ENCODE assay signal across 10 cellular contexts in the genomic region with DNA sequence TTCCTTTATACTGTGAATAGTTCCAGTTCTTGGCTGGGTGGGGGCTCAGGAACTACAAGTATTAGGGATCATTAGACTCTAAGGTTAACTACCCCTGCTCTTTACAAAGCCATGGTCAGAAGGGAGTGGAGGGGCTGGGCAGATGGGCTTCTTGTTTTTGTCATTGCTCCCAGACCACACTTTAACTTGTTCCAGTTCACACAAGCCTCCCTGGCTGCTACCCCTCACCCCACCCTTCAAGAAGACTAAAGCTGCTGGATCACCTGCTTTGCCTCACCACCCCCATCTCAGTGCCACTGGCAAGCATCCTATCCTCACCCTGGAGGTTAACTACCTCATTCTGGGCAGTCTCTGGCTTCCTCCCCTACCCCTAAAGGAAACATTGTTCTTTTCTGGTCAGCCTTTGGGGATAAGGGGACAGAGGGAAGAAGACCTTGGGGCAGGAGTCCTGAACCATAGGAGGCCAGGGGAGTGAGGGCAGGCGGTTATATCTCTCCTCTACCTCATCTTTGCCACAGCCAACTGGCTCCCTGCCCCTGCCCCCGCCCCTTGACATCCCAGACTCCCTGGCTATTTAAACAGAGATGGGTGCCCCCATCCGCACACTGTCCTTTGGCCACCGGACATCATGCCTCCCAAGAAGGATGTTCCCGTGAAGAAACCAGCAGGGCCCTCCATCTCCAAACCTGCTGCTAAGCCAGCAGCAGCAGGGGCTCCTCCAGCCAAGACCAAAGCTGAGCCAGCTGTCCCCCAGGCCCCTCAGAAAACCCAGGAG. TPM values are rescaled to one million over a fixed set of nuclear protein-coding genes. Genes with fewer than 3 reads are reported as not detected.
DNase-seq lines count a peak whose midpoint lies in the region; ATAC-seq and TF ChIP-seq lines count a peak whose summit lies in the region.
"Had no signal": no experiment of that assay in that cellular context is flagged by ENCODE, and none has a peak within 500 bp of the region (broad histone marks: within the 10 kb centered on the region; RNA-seq: fewer than 3 reads in every experiment).

No MANE protein-coding gene starts in this region.

- no peak for DNase-seq in activated CD8-positive, alpha-beta memory T cell treated with anti-CD3 and anti-CD28 coated beads, Interleukin-2, amount 10 ng/mL, durations not matched to agents 7 days and 5 days
- DNase-seq in activated CD8-positive, alpha-beta memory T cell treated with anti-CD3 and anti-CD28 coated beads for 24 hours, result no peak
- no peak for DNase-seq in foreskin fibroblast
- no peak for DNase-seq in COLO829 (ENCODE audit: low spot score)
- DNase-seq in Ammon's horn (ENCODE audit: low spot score), result no peak
- no peak for DNase-seq in SW 1271 (lab: John Stamatoyannopoulos, UW)
- DNase-seq: NCI-H2107, stomach had no signal

- H3K9me3 Mint-ChIP-seq in activated CD8-positive, alpha-beta memory T cell treated with anti-CD3 and anti-CD28 coated beads, Interleukin-2, amount 10 ng/mL, durations not matched to agents 7 days and 5 days (ENCODE audit: low read depth), result no peaks in the 10 kb centered on the region
- no peaks in the 10 kb centered on the region for H3K9me3 Mint-ChIP-seq in stimulated activated memory B cell treated with anti-CD40 and anti-IgM and Interleukin-4, amounts not matched to agents 10 μg/mL and 1 μg/mL and 100 μg/mL, for 72 hours

- CTCF ChIA-PET in activated CD8-positive, alpha-beta memory T cell treated with anti-CD3 and anti-CD28 coated beads, Interleukin-2, amount 10 ng/mL, durations not matched to agents 7 days and 5 days (lab: Charles Lee), result interaction anchor here (2.7 kb wide), 1 partner anchor 35 kb away, joined by 19 read pairs; the partner anchor contains the start of gene SMARCC2

- H3K4me1 Mint-ChIP-seq in activated CD8-positive, alpha-beta memory T cell treated with anti-CD3 and anti-CD28 coated beads, Interleukin-2, amount 10 ng/mL, durations not matched to agents 7 days and 5 days, result peaks cover 46% of the 10 kb centered on the region
- H3K4me1 Mint-ChIP-seq in stimulated activated memory B cell treated with anti-CD40 and anti-IgM and Interleukin-4, amounts not matched to agents 10 μg/mL and 1 μg/mL and 100 μg/mL, for 72 hours, result peaks cover 52% of the 10 kb centered on the region

- H3K36me3 Mint-ChIP-seq in activated CD8-positive, alpha-beta memory T cell treated with anti-CD3 and anti-CD28 coated beads, Interleukin-2, amount 10 ng/mL, durations not matched to agents 7 days and 5 days, result peaks cover 12% of the 10 kb centered on the region
- peaks cover 16% of the 10 kb centered on the region for H3K36me3 Mint-ChIP-seq in stimulated activated memory B cell treated with anti-CD40 and anti-IgM and Interleukin-4, amounts not matched to agents 10 μg/mL and 1 μg/mL and 100 μg/mL, for 72 hours

- ATAC-seq in activated CD8-positive, alpha-beta memory T cell treated with anti-CD3 and anti-CD28 coated beads, Interleukin-2, amount 10 ng/mL, durations not matched to agents 7 days and 5 days, result no peak
- no peak for ATAC-seq in stimulated activated memory B cell treated with anti-CD40 and anti-IgM and Interleukin-4, amounts not matched to agents 10 μg/mL and 1 μg/mL and 100 μg/mL, for 72 hours

- peak overlapping the region; percentile 100 for H3K27ac Mint-ChIP-seq in activated CD8-positive, alpha-beta memory T cell treated with anti-CD3 and anti-CD28 coated beads, Interleukin-2, amount 10 ng/mL, durations not matched to agents 7 days and 5 days
- peak overlapping the region; percentile 97 for H3K27ac Mint-ChIP-seq in stimulated activated memory B cell treated with anti-CD40 and anti-IgM and Interleukin-4, amounts not matched to agents 10 μg/mL and 1 μg/mL and 100 μg/mL, for 72 hours

- no peak for TF ChIP-seq CTCF in WI38 (IDR thresholded peaks at IDR 0.05; ENCODE audit: low read depth, low read length)
- TF ChIP-seq CTCF in foreskin fibroblast (IDR thresholded peaks at IDR 0.05; ENCODE audit: low read depth, low read length), result no peak

- H3K4me3 ChIP-seq in WI38 (ENCODE audit: low read depth, low read length) (peak overlapping the region; percentile 79), foreskin fibroblast (ENCODE audit: low read depth in 1 of 2, low read length in 2 of 2) (peak overlapping the region; percentile 68 to 71)

- H3K4me3 Mint-ChIP-seq in activated CD8-positive, alpha-beta memory T cell treated with anti-CD3 and anti-CD28 coated beads, Interleukin-2, amount 10 ng/mL, durations not matched to agents 7 days and 5 days, result peak overlapping the region; percentile 83
- peak overlapping the region; percentile 92 for H3K4me3 Mint-ChIP-seq in stimulated activated memory B cell treated with anti-CD40 and anti-IgM and Interleukin-4, amounts not matched to agents 10 μg/mL and 1 μg/mL and 100 μg/mL, for 72 hours

- H3K27me3 Mint-ChIP-seq in activated CD8-positive, alpha-beta memory T cell treated with anti-CD3 and anti-CD28 coated beads, Interleukin-2, amount 10 ng/mL, durations not matched to agents 7 days and 5 days, result no peaks in the 10 kb centered on the region
- H3K27me3 Mint-ChIP-seq in stimulated activated memory B cell treated with anti-CD40 and anti-IgM and Interleukin-4, amounts not matched to agents 10 μg/mL and 1 μg/mL and 100 μg/mL, for 72 hours, result no peaks in the 10 kb centered on the region

RNA-seq across cellular contexts. Expression of gene MYL6B, which starts 1.1 kb away (rescaled TPM):
- 10 to 100 TPM; 67.6 to 85.2 TPM for total RNA-seq in activated CD8-positive, alpha-beta memory T cell treated with anti-CD3 and anti-CD28 coated beads, Interleukin-2, amount 10 ng/mL, durations not matched to agents 7 days and 5 days

RNA-seq across cellular contexts. Expression of gene MYL6, which starts 4.7 kb away (rescaled TPM):
- 1,000 to 10,000 TPM; 1,307 to 1,412 TPM for total RNA-seq in activated CD8-positive, alpha-beta memory T cell treated with anti-CD3 and anti-CD28 coated beads, Interleukin-2, amount 10 ng/mL, durations not matched to agents 7 days and 5 days

RNA-seq across cellular contexts. Expression of gene ESYT1, which starts 25.4 kb away (rescaled TPM):
- total RNA-seq in activated CD8-positive, alpha-beta memory T cell treated with anti-CD3 and anti-CD28 coated beads, Interleukin-2, amount 10 ng/mL, durations not matched to agents 7 days and 5 days, result 100 to 1,000 TPM; 225 to 241 TPM

RNA-seq across cellular contexts. Expression of gene ZC3H10, which starts 35.4 kb away (rescaled TPM):
- 10 to 100 TPM; 10.3 to 11.7 TPM for total RNA-seq in activated CD8-positive, alpha-beta memory T cell treated with anti-CD3 and anti-CD28 coated beads, Interleukin-2, amount 10 ng/mL, durations not matched to agents 7 days and 5 days

RNA-seq across cellular contexts. Expression of gene SMARCC2, which starts 35.8 kb away (rescaled TPM):
- total RNA-seq in activated CD8-positive, alpha-beta memory T cell treated with anti-CD3 and anti-CD28 coated beads, Interleukin-2, amount 10 ng/mL, durations not matched to agents 7 days and 5 days, result 100 to 1,000 TPM; 147 to 150 TPM
